Comparison of ENCODE assay signal across 10 cellular contexts in genomic region chr4:128658214-128658621, GRCh38.
DNase-seq lines count a peak whose midpoint lies in the region; ATAC-seq and TF ChIP-seq lines count a peak whose summit lies in the region.
"Had no signal": no experiment of that assay in that cellular context is flagged by ENCODE, and none has a peak within 500 bp of the region (broad histone marks: within the 10 kb centered on the region; RNA-seq: fewer than 3 reads in every experiment).

No MANE protein-coding gene starts in this region.

- POLR2A ChIA-PET in Caco-2 (lab: Charles Lee): no interaction called here

- H3K27ac Mint-ChIP-seq in Caco-2 (ENCODE audit: unreplicated experiment): no peak overlapping the region
- H3K27ac Mint-ChIP-seq: T-helper 1 cell treated with Interleukin-12 subunit alpha and Interleukin-12 subunit beta and Interleukin-4 antibody, amounts not matched to agents 30 μg/mL and 1 μg/mL, for 36 hours had no signal

- H3K27ac ChIP-seq in thyroid gland: peak overlapping the region; percentile 46 to 91 (median 88)
- H3K27ac ChIP-seq in caudate nucleus (ENCODE audit: low read depth, low read length): no peak overlapping the region

- TF ChIP-seq CTCF in fibroblast of pulmonary artery (IDR thresholded peaks at IDR 0.05; ENCODE audit: low read length, missing control alignments) (no peak), thyroid gland (IDR thresholded peaks at IDR 0.05) (no peak), Caco-2 (IDR thresholded peaks at IDR 0.05; ENCODE audit: insufficient read depth in 1 of 2, low read depth in 1 of 2, low read length in 1 of 2, severe bottlenecking in 1 of 2, unreplicated experiment in 1 of 2) (no peak)

- H3K4me1 Mint-ChIP-seq in Caco-2 (ENCODE audit: low read depth, unreplicated experiment): peaks cover 27% of the 10 kb centered on the region

- H3K9me3 Mint-ChIP-seq in Caco-2 (ENCODE audit: unreplicated experiment): no peaks in the 10 kb centered on the region
- H3K9me3 Mint-ChIP-seq: T-helper 1 cell treated with Interleukin-12 subunit alpha and Interleukin-12 subunit beta and Interleukin-4 antibody, amounts not matched to agents 30 μg/mL and 1 μg/mL, for 36 hours had no signal

- TF ChIP-seq POLR2A in thyroid gland (IDR thresholded peaks at IDR 0.05): no peak

- no peaks in the 10 kb centered on the region for H3K27me3 ChIP-seq in thyroid gland
- no peaks in the 10 kb centered on the region for H3K27me3 ChIP-seq in Caco-2 (replicated peaks; ENCODE audit: control insufficient read depth, insufficient read depth, low read length)

- CTCF ChIA-PET in Caco-2 (lab: Charles Lee): interaction anchor here (0.6 kb wide), 1 partner anchor 369 kb away, joined by 3 read pairs; no protein-coding TSS in a partner anchor

- no peak overlapping the region for H3K4me3 ChIP-seq in fibroblast of pulmonary artery (replicated peaks; ENCODE audit: low read depth, low read length)
- no peak overlapping the region for H3K4me3 ChIP-seq in thyroid gland (replicated peaks in 1 of 3)
- no peak overlapping the region for H3K4me3 ChIP-seq in Caco-2 (ENCODE audit: low read depth, low read length)

- intact Hi-C loops in thyroid gland (cut with DNase I) (no loop called here), Caco-2 (cut with micrococcal nuclease; ENCODE audit: unreplicated experiment) (no loop called here)

- peaks cover 6% of the 10 kb centered on the region for H3K36me3 Mint-ChIP-seq in Caco-2 (ENCODE audit: insufficient read depth, unreplicated experiment)

- 68 to 70% methylated on average over 4 of the region's 4 CpGs for WGBS in thyroid gland, 2 donors

- ATAC-seq in GM18909 (IDR thresholded peaks at IDR 0.05; ENCODE audit: poor library complexity, unreplicated experiment): peak; percentile 78
- ATAC-seq in HG03354 (IDR thresholded peaks at IDR 0.05; ENCODE audit: poor library complexity, severe bottlenecking, unreplicated experiment): peak; percentile 53

- H3K36me3 ChIP-seq in thyroid gland (no peaks in the 10 kb centered on the region), Caco-2 (ENCODE audit: control insufficient read depth, insufficient read depth, low read length) (no peaks in the 10 kb centered on the region)

- no peaks in the 10 kb centered on the region for H3K9me3 ChIP-seq in thyroid gland
- peaks cover 20% of the 10 kb centered on the region for H3K9me3 ChIP-seq in Caco-2

- H3K4me1 ChIP-seq in thyroid gland (peaks cover 29 to 53% of the 10 kb centered on the region in 2 donors), Caco-2 (peaks cover 38% of the 10 kb centered on the region)

- H3K4me3 Mint-ChIP-seq in Caco-2 (ENCODE audit: unreplicated experiment): no peak overlapping the region
- H3K4me3 Mint-ChIP-seq: T-helper 1 cell treated with Interleukin-12 subunit alpha and Interleukin-12 subunit beta and Interleukin-4 antibody, amounts not matched to agents 30 μg/mL and 1 μg/mL, for 36 hours had no signal

- no peaks in the 10 kb centered on the region for H3K27me3 Mint-ChIP-seq in Caco-2 (ENCODE audit: insufficient read depth, unreplicated experiment)

- BruUV-seq in Caco-2 (replicated peaks; lab: Mats Ljungman, UMichigan): no TSS peak

- DNase-seq in fibroblast of pulmonary artery (ENCODE audit: low read depth) (peak; percentile 58), thyroid gland (no peak), dedifferentiated amniotic fluid mesenchymal stem cell (ENCODE audit: extremely low spot score) (no peak), Caco-2 (no peak), caudate nucleus (lab: John Stamatoyannopoulos, UW) (no peak)
- DNase-seq: NCI-H2171; stimulated activated naive CD4-positive, alpha-beta T cell had no signal
